In genomic region chr11:13328276-13328675, GRCh38 we compare ENCODE assay signal across 27 cellular contexts. TPM values are rescaled to one million over a fixed set of nuclear protein-coding genes. Genes with fewer than 3 reads are reported as not detected.
DNase-seq lines count a peak whose midpoint lies in the region; ATAC-seq and TF ChIP-seq lines count a peak whose summit lies in the region.
"Had no signal": no experiment of that assay in that cellular context is flagged by ENCODE, and none has a peak within 500 bp of the region (broad histone marks: within the 10 kb centered on the region; RNA-seq: fewer than 3 reads in every experiment).

No MANE protein-coding gene starts in this region.

- no peak overlapping the region for H3K4me3 Mint-ChIP-seq in chondrocyte (ENCODE audit: unreplicated experiment)
- H3K4me3 Mint-ChIP-seq: activated naive CD8-positive, alpha-beta T cell treated with anti-CD3 and anti-CD28 coated beads, Interleukin-2, amount 50 U/mL, for 24 hours; IgD-negative memory B cell; mesothelial cell of epicardium; naive B cell; T-helper 2 cell treated with Interferon-gamma antibody and Interleukin-4, amounts not matched to agents 5 μg/mL and 100 μg/mL, for 36 hours had no signal

- DNase-seq in NCI-H510A (lab: John Stamatoyannopoulos, UW), result peak; percentile 6
- no peak for DNase-seq in NCI-H510A treated with DMSO at 0.1 percent for 48 hours (lab: John Stamatoyannopoulos, UW)
- peak; percentile 14 for DNase-seq in NCI-H2029 (lab: John Stamatoyannopoulos, UW)
- no peak for DNase-seq in chondrocyte (ENCODE audit: low spot score)
- peak; percentile 78 for DNase-seq in retina
- DNase-seq in LoVo (ENCODE audit: low spot score), result no peak
- DNase-seq: activated CD4-positive, alpha-beta T cell treated with anti-CD3 and anti-CD28 coated beads for 4 hours; activated CD8-positive, alpha-beta memory T cell treated with anti-CD3 and anti-CD28 coated beads for 24 hours; activated effector memory CD4-positive, alpha-beta T cell treated with anti-CD3 and anti-CD28 coated beads, Interleukin-2, amount 50 U/mL, for 16 hours; activated naive CD8-positive, alpha-beta T cell treated with anti-CD3 and anti-CD28 coated beads, Interleukin-2, amount 50 U/mL, for 24 hours; AML-193; body of pancreas; CD8-positive, alpha-beta memory T cell; DMS53; left ventricle myocardium superior; naive B cell; pancreas; right lobe of liver; stimulated activated CD4-positive, alpha-beta T cell treated with anti-CD3 and anti-CD28 coated beads, Interleukin-4, amount 100 ng/mL, for 1 hour; substantia nigra; upper lobe of left lung had no signal

- peaks cover 4% of the 10 kb centered on the region for H3K36me3 Mint-ChIP-seq in chondrocyte (ENCODE audit: low read depth)
- H3K36me3 Mint-ChIP-seq: mesothelial cell of epicardium had no signal

- no peaks in the 10 kb centered on the region for H3K27me3 Mint-ChIP-seq in chondrocyte (ENCODE audit: low read depth)
- H3K27me3 Mint-ChIP-seq: activated naive CD8-positive, alpha-beta T cell treated with anti-CD3 and anti-CD28 coated beads, Interleukin-2, amount 50 U/mL, for 24 hours; IgD-negative memory B cell; naive B cell had no signal

- H3K9me3 Mint-ChIP-seq in chondrocyte (ENCODE audit: low read depth), result no peaks in the 10 kb centered on the region
- H3K9me3 Mint-ChIP-seq: activated naive CD8-positive, alpha-beta T cell treated with anti-CD3 and anti-CD28 coated beads, Interleukin-2, amount 50 U/mL, for 24 hours; CD8-positive, alpha-beta memory T cell; IgD-negative memory B cell; mesothelial cell of epicardium; naive B cell; T-helper 2 cell treated with Interferon-gamma antibody and Interleukin-4, amounts not matched to agents 5 μg/mL and 100 μg/mL, for 36 hours had no signal

- TF ChIP-seq CTCF in chondrocyte (IDR thresholded peaks at IDR 0.05), result no peak

- peak overlapping the region; percentile 2 for H3K27ac Mint-ChIP-seq in chondrocyte (ENCODE audit: unreplicated experiment)
- H3K27ac Mint-ChIP-seq: activated naive CD8-positive, alpha-beta T cell treated with anti-CD3 and anti-CD28 coated beads, Interleukin-2, amount 50 U/mL, for 24 hours; mesothelial cell of epicardium; T-helper 2 cell treated with Interferon-gamma antibody and Interleukin-4, amounts not matched to agents 5 μg/mL and 100 μg/mL, for 36 hours had no signal

- no peak for ATAC-seq in HG03571 (IDR thresholded peaks at IDR 0.05; ENCODE audit: unreplicated experiment)
- ATAC-seq in HG03469 (IDR thresholded peaks at IDR 0.05; ENCODE audit: unreplicated experiment), result no peak
- ATAC-seq: A549; activated naive CD8-positive, alpha-beta T cell treated with anti-CD3 and anti-CD28 coated beads, Interleukin-2, amount 50 U/mL, for 24 hours; body of pancreas; left ventricle myocardium superior; pancreas had no signal

- H3K4me1 Mint-ChIP-seq in chondrocyte (ENCODE audit: low read depth), result peaks cover 39% of the 10 kb centered on the region

RNA-seq across cellular contexts. Expression of gene BMAL1, which starts 50.7 kb away (rescaled TPM):
- total RNA-seq in chondrocyte, result 13.0 to 26.3 TPM (median 14.8 TPM) in 3 replicates

Comparison
In these comparisons a context has a peak if more than half of its experiments do, and no peak if none do; other contexts are left out.
1. DNase-seq: peak in NCI-H510A (single experiment), NCI-H2029 (single experiment) and retina (single experiment); none in NCI-H510A treated with DMSO at 0.1 percent for 48 hours (single experiment), chondrocyte (single experiment) and LoVo (single experiment).